15 cellular contexts compared by ENCODE assay signal in the genomic region with DNA sequence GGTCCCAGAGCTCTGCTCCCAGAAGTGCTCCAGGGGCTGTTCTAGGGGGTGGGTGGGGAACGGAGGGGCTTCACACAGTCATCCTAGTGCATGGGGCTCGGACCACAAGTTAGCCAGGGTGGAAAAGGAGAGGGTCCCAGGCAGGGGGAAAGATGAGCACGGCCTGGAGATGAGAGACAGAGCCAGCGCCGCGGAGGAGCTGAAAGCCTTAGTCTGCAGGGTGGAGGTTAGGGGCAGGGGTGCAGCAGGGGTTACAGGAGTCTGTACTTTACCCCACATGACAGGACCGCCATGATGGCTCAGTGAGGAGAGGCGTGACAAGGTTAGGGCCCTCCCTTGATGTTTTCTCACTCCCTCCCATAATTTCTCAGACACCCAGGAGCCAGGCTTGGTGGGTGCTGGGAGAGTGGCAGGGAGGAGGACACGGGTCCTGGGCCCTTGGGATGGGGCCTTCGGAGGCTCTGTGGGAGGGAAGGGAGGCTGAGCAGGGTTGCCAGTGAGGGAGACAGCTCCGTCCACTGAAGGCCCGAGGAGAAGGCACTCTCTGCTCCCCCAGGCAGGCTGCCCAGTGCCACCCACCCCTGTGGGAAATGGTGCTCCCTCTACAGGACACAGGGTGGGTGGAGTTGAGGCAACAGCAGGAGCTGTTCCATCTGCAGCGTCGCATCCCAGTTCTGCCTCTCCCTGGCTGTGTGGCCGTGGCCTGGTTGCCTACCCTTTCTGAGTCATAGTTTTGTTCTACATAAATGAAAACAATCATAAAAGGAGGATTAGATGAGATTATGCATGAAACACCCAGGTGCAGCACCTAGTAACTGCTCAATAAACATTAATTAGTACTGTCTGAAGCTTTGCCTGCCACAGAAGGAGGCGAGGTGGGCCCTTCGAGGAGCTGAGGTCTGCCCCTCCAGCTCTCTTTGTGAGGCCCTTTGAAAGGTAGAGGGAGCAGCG.
DNase-seq lines count a peak whose midpoint lies in the region; ATAC-seq and TF ChIP-seq lines count a peak whose summit lies in the region.
"Had no signal": no experiment of that assay in that cellular context is flagged by ENCODE, and none has a peak within 500 bp of the region (broad histone marks: within the 10 kb centered on the region; RNA-seq: fewer than 3 reads in every experiment).

No MANE protein-coding gene starts in this region.

- ATAC-seq in GM18870 (IDR thresholded peaks at IDR 0.05; ENCODE audit: unreplicated experiment): no peak
- ATAC-seq: naive thymus-derived CD4-positive, alpha-beta T cell had no signal

- H3K36me3 Mint-ChIP-seq in chondrocyte (ENCODE audit: low read depth) (no peaks in the 10 kb centered on the region), nephron progenitor cell (ENCODE audit: low read depth) (no peaks in the 10 kb centered on the region)
- H3K36me3 Mint-ChIP-seq: naive thymus-derived CD4-positive, alpha-beta T cell had no signal

- H3K9me3 Mint-ChIP-seq in chondrocyte (ENCODE audit: low read depth): no peaks in the 10 kb centered on the region
- H3K9me3 Mint-ChIP-seq in nephron progenitor cell: no peaks in the 10 kb centered on the region
- H3K9me3 Mint-ChIP-seq: activated naive CD4-positive, alpha-beta T cell treated with anti-CD3 and anti-CD28 coated beads for 36 hours; naive thymus-derived CD4-positive, alpha-beta T cell had no signal

- H3K4me3 Mint-ChIP-seq in chondrocyte (ENCODE audit: unreplicated experiment) (no peak overlapping the region), nephron progenitor cell (no peak overlapping the region)
- H3K4me3 Mint-ChIP-seq: activated naive CD4-positive, alpha-beta T cell treated with anti-CD3 and anti-CD28 coated beads for 36 hours; naive thymus-derived CD4-positive, alpha-beta T cell had no signal

- intact Hi-C loops in posterior vena cava (cut with DNase I): no loop called here

- H3K27ac Mint-ChIP-seq in chondrocyte (ENCODE audit: unreplicated experiment) (no peak overlapping the region), nephron progenitor cell (peak overlapping the region; percentile 71)
- H3K27ac Mint-ChIP-seq: activated naive CD4-positive, alpha-beta T cell treated with anti-CD3 and anti-CD28 coated beads for 36 hours; naive thymus-derived CD4-positive, alpha-beta T cell had no signal

- TF ChIP-seq CTCF in chondrocyte (IDR thresholded peaks at IDR 0.05) (peak; percentile 58), nephron progenitor cell (IDR thresholded peaks at IDR 0.05) (no peak)

- H3K4me1 Mint-ChIP-seq in chondrocyte (ENCODE audit: low read depth): peaks cover 22% of the 10 kb centered on the region
- H3K4me1 Mint-ChIP-seq in nephron progenitor cell: peaks cover 22% of the 10 kb centered on the region
- H3K4me1 Mint-ChIP-seq: naive thymus-derived CD4-positive, alpha-beta T cell had no signal

- H3K27me3 Mint-ChIP-seq in chondrocyte (ENCODE audit: low read depth) (no peaks in the 10 kb centered on the region), nephron progenitor cell (ENCODE audit: low read depth, poor library complexity) (no peaks in the 10 kb centered on the region)
- H3K27me3 Mint-ChIP-seq: naive thymus-derived CD4-positive, alpha-beta T cell had no signal

- DNase-seq in DMS 273 (lab: John Stamatoyannopoulos, UW; ENCODE audit: unreplicated experiment) (peak; percentile 39), DMS 273 treated with DMSO at 0.1 percent for 48 hours (lab: John Stamatoyannopoulos, UW) (no peak), HuH-7.5 (ENCODE audit: low spot score) (peak; percentile 41), chondrocyte (ENCODE audit: low spot score) (peak; percentile 77), nephron progenitor cell (no peak), posterior vena cava (ENCODE audit: low spot score) (no peak), GF-D8 (lab: John Stamatoyannopoulos, UW) (no peak)
- DNase-seq: activated CD8-positive, alpha-beta memory T cell treated with anti-CD3 and anti-CD28 coated beads for 24 hours; activated naive CD4-positive, alpha-beta T cell treated with anti-CD3 and anti-CD28 coated beads for 36 hours; foreskin fibroblast; naive thymus-derived CD4-positive, alpha-beta T cell; NCI-H2107; PC-9; spleen had no signal

Comparison
In these comparisons a context has a peak if more than half of its experiments do, and no peak if none do; other contexts are left out.
1. DNase-seq: peak in DMS 273 (single experiment), HuH-7.5 (single experiment) and chondrocyte (single experiment); none in DMS 273 treated with DMSO at 0.1 percent for 48 hours (single experiment), nephron progenitor cell (single experiment), posterior vena cava (single experiment) and GF-D8 (single experiment).